Comparison of ENCODE assay signal across 25 cellular contexts in the genomic region with DNA sequence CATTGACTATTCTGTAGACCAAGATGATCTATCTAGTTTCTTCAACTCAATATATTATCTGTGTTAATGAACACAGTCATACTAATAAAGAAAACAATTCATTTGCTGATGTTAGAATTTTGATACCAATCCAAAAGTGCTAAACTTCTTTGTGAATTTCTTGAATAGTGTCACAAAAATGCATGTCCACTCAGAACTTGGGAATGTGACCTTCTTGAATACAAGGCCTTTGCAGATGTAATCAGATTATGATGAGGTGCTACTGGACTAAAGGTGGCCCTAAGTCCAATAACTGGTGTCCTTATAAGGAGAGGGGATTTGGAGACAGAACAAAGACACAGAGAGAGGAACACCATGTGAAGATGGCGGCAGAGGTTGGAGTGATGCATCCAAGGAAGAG.
A peak's percentile ranks its signal among the peaks of the same experiment; 100 is the strongest.
DNase-seq lines count a peak whose midpoint lies in the region; ATAC-seq, FAIRE-seq and TF ChIP-seq lines count a peak whose summit lies in the region.
"Had no signal": no experiment of that assay in that cellular context is flagged by ENCODE, and none has a peak within 500 bp of the region (broad histone marks: within the 10 kb centered on the region; RNA-seq: fewer than 3 reads in every experiment).

No MANE protein-coding gene starts in this region.

- H3K27me3 ChIP-seq in DND-41 (ENCODE audit: insufficient read depth, low read length, poor library complexity) (no peaks in the 10 kb centered on the region), astrocyte (ENCODE audit: insufficient read depth, low read length) (no peaks in the 10 kb centered on the region)
- H3K27me3 ChIP-seq: BE2C; BLaER1 treated with 17β-estradiol and CSF1 and Interleukin-3, amounts not matched to agents 10 nM and 100 nM had no signal

- H3K9ac ChIP-seq in DND-41 (ENCODE audit: low read depth, low read length) = no peak overlapping the region
- H3K9ac ChIP-seq in astrocyte (ENCODE audit: low read length) = no peak overlapping the region
- H3K9ac ChIP-seq: BLaER1 treated with 17β-estradiol and CSF1 and Interleukin-3, amounts not matched to agents 10 nM and 100 nM had no signal

- H3K27ac Mint-ChIP-seq in HFFc6 = no peak overlapping the region
- no peak overlapping the region for H3K27ac Mint-ChIP-seq in astrocyte (ENCODE audit: unreplicated experiment)
- peak overlapping the region; percentile 58 for H3K27ac Mint-ChIP-seq in neural crest cell (ENCODE audit: unreplicated experiment)
- H3K27ac Mint-ChIP-seq: CD14-positive monocyte; CD4-positive, alpha-beta T cell; CD8-positive, alpha-beta memory T cell; GM23338; H9 had no signal

- H2AFZ ChIP-seq in DND-41 (ENCODE audit: low read depth, low read length) = peak overlapping the region; percentile 38; the same call in 1 of the 2 replicates
- no peak overlapping the region for H2AFZ ChIP-seq in astrocyte (ENCODE audit: low read depth, low read length)
- H2AFZ ChIP-seq: GM23338 had no signal

- H3K4me1 Mint-ChIP-seq in HFFc6 (ENCODE audit: low read depth) (peaks cover 7% of the 10 kb centered on the region), astrocyte (ENCODE audit: low read depth, unreplicated experiment) (no peaks in the 10 kb centered on the region), neural crest cell (peaks cover 7% of the 10 kb centered on the region)
- H3K4me1 Mint-ChIP-seq: CD14-positive monocyte; CD8-positive, alpha-beta memory T cell had no signal

- no peak for ATAC-seq in DND-41 (ENCODE audit: insufficient read depth, low read depth)
- no peak for ATAC-seq in GM18502 (IDR thresholded peaks at IDR 0.05; ENCODE audit: poor library complexity, unreplicated experiment)
- no peak for ATAC-seq in GM18498 (IDR thresholded peaks at IDR 0.05; ENCODE audit: unreplicated experiment)
- ATAC-seq: A549, GM23338, HCT116 had no signal

- H3K9me3 ChIP-seq in DND-41 (ENCODE audit: insufficient read depth, low read length, severe bottlenecking) (no peaks in the 10 kb centered on the region), astrocyte (ENCODE audit: insufficient read depth, low read depth, low read length) (no peaks in the 10 kb centered on the region)
- H3K9me3 ChIP-seq: A549; BE2C; BLaER1 treated with 17β-estradiol and CSF1 and Interleukin-3, amounts not matched to agents 10 nM and 100 nM had no signal

- no peaks in the 10 kb centered on the region for H3K36me3 ChIP-seq in DND-41 (ENCODE audit: insufficient read depth, low read length)
- no peaks in the 10 kb centered on the region for H3K36me3 ChIP-seq in astrocyte (ENCODE audit: insufficient read depth, low read length)
- H3K36me3 ChIP-seq: BE2C; BLaER1 treated with 17β-estradiol and CSF1 and Interleukin-3, amounts not matched to agents 10 nM and 100 nM had no signal

- H3K79me2 ChIP-seq in DND-41 (ENCODE audit: insufficient read depth, low read length) (no peaks in the 10 kb centered on the region), astrocyte (ENCODE audit: insufficient read depth, low read length) (no peaks in the 10 kb centered on the region)

- H3K9me3 Mint-ChIP-seq in HFFc6 (no peaks in the 10 kb centered on the region), astrocyte (ENCODE audit: unreplicated experiment) (peaks cover 2% of the 10 kb centered on the region), neural crest cell (no peaks in the 10 kb centered on the region)
- H3K9me3 Mint-ChIP-seq: GM23338, H9 had no signal

- H3K27ac ChIP-seq in DND-41 (ENCODE audit: low read length) = no peak overlapping the region
- no peak overlapping the region for H3K27ac ChIP-seq in astrocyte (ENCODE audit: low read depth, low read length)
- H3K27ac ChIP-seq: A549; BLaER1 treated with 17β-estradiol and CSF1 and Interleukin-3, amounts not matched to agents 10 nM and 100 nM had no signal

- no peak for FAIRE-seq in astrocyte (lab: Jason Lieb, UNC)
- FAIRE-seq: A549, GM12891, GM19239 had no signal

- DNase-seq in DND-41 = no peak
- peak; percentile 6 for DNase-seq in HFFc6
- peak; percentile 51 for DNase-seq in astrocyte (ENCODE audit: low read depth)
- DNase-seq in neural crest cell (ENCODE audit: low read depth, low spot score) = no peak
- no peak for DNase-seq in globus pallidus (ENCODE audit: low spot score)
- DNase-seq in activated CD4-positive, CD25-positive, alpha-beta regulatory T cell (lab: John Stamatoyannopoulos, UW) = no peak
- DNase-seq: 8988T; ACHN; AML-193; BE2C; CD4-positive, alpha-beta T cell; CD8-positive, alpha-beta memory T cell; DMS53; DMS79 treated with DMSO at 0.1 percent for 48 hours; GF-D8; H9 had no signal

- H3K4me3 ChIP-seq in DND-41 (ENCODE audit: low read depth in 1 of 2, low read length in 2 of 2) (no peak overlapping the region), astrocyte (ENCODE audit: insufficient read depth, low read depth, low read length) (no peak overlapping the region)
- H3K4me3 ChIP-seq: A549; BLaER1 treated with 17β-estradiol and CSF1 and Interleukin-3, amounts not matched to agents 10 nM and 100 nM; GM23338 had no signal

- H3K4me2 ChIP-seq in DND-41 (ENCODE audit: insufficient read depth, low read length) = no peak overlapping the region
- H3K4me2 ChIP-seq in astrocyte (ENCODE audit: low read length) = no peak overlapping the region
- H3K4me2 ChIP-seq: A549; BLaER1 treated with 17β-estradiol and CSF1 and Interleukin-3, amounts not matched to agents 10 nM and 100 nM; GM23338 had no signal

- H3K36me3 Mint-ChIP-seq in HFFc6 (ENCODE audit: low read depth) (no peaks in the 10 kb centered on the region), astrocyte (ENCODE audit: low read depth, unreplicated experiment) (no peaks in the 10 kb centered on the region), neural crest cell (ENCODE audit: low read depth) (no peaks in the 10 kb centered on the region)
- H3K36me3 Mint-ChIP-seq: CD14-positive monocyte; CD8-positive, alpha-beta memory T cell had no signal

- no peaks in the 10 kb centered on the region for H3K27me3 Mint-ChIP-seq in HFFc6 (ENCODE audit: insufficient read depth)
- H3K27me3 Mint-ChIP-seq in astrocyte (ENCODE audit: low read depth, unreplicated experiment) = no peaks in the 10 kb centered on the region
- H3K27me3 Mint-ChIP-seq in neural crest cell (ENCODE audit: low read depth) = no peaks in the 10 kb centered on the region
- H3K27me3 Mint-ChIP-seq: CD4-positive, alpha-beta T cell; CD8-positive, alpha-beta memory T cell had no signal

- no peaks in the 10 kb centered on the region for H3K4me1 ChIP-seq in DND-41 (ENCODE audit: insufficient read depth, low read length)
- H3K4me1 ChIP-seq in astrocyte (ENCODE audit: insufficient read depth, low read length) = no peaks in the 10 kb centered on the region
- H3K4me1 ChIP-seq: A549, BE2C had no signal

- TF ChIP-seq CTCF in DND-41 (IDR thresholded peaks at IDR 0.05; ENCODE audit: borderline replicate concordance, extremely low read depth, low read length, poor library complexity, severe bottlenecking) (no peak), HFFc6 (IDR thresholded peaks at IDR 0.05) (no peak), astrocyte (IDR thresholded peaks at IDR 0.05; ENCODE audit: insufficient read depth, low read depth, low read length) (no peak), neural crest cell (conservative IDR thresholded peaks at IDR 0.05) (no peak)

- no peak overlapping the region for H3K4me3 Mint-ChIP-seq in HFFc6
- no peak overlapping the region for H3K4me3 Mint-ChIP-seq in astrocyte (ENCODE audit: unreplicated experiment)
- H3K4me3 Mint-ChIP-seq in neural crest cell = no peak overlapping the region
- H3K4me3 Mint-ChIP-seq: CD14-positive monocyte; CD4-positive, alpha-beta T cell; CD8-positive, alpha-beta memory T cell; GM23338; H9 had no signal

- H4K20me1 ChIP-seq in DND-41 (ENCODE audit: insufficient read depth, low read length) (no peaks in the 10 kb centered on the region), astrocyte (ENCODE audit: insufficient read depth, low read length) (no peaks in the 10 kb centered on the region)
- H4K20me1 ChIP-seq: BLaER1 treated with 17β-estradiol and CSF1 and Interleukin-3, amounts not matched to agents 10 nM and 100 nM had no signal

Comparison
In these comparisons a context has a peak if more than half of its experiments do, and no peak if none do; other contexts are left out.
1. DNase-seq: peak in HFFc6 (single experiment) and astrocyte (single experiment); none in DND-41 (single experiment), neural crest cell (single experiment), globus pallidus (single experiment) and activated CD4-positive, CD25-positive, alpha-beta regulatory T cell (0 of 4).